ENCODE assay signal across 8 cellular contexts in genomic region chr12:13234045-13234641, GRCh38. TPM values are rescaled to one million over a fixed set of nuclear protein-coding genes. Genes with fewer than 3 reads are reported as not detected.
DNase-seq lines count a peak whose midpoint lies in the region; ATAC-seq and TF ChIP-seq lines count a peak whose summit lies in the region.

No MANE protein-coding gene starts in this region.

- H3K27ac Mint-ChIP-seq in memory B cell = no peak overlapping the region

- H3K4me3 ChIP-seq in SK-N-MC = no peak overlapping the region
- H3K4me3 ChIP-seq in dorsolateral prefrontal cortex = no peak overlapping the region
- no peak overlapping the region for H3K4me3 ChIP-seq in vagina

- TF ChIP-seq CTCF in dorsolateral prefrontal cortex (IDR thresholded peaks at IDR 0.05 in 54 of 56, conservative IDR thresholded peaks at IDR 0.05 in 2 of 56; ENCODE audit: low read depth in 1 of 56, partially characterized antibody in 56 of 56) (peak; percentile 21 to 69 (median 53)), vagina (IDR thresholded peaks at IDR 0.05) (peak; percentile 56 to 90 (median 68))

- no peaks in the 10 kb centered on the region for H3K36me3 Mint-ChIP-seq in memory B cell

- no peaks in the 10 kb centered on the region for H3K4me1 Mint-ChIP-seq in memory B cell

- peaks cover 13% of the 10 kb centered on the region for H3K27me3 Mint-ChIP-seq in memory B cell

- peak; percentile 52 for ATAC-seq in HG02678 (IDR thresholded peaks at IDR 0.05; ENCODE audit: unreplicated experiment)
- peak; percentile 38 for ATAC-seq in memory B cell (ENCODE audit: low read depth)

- no peaks in the 10 kb centered on the region for H3K9me3 ChIP-seq in SK-N-MC (ENCODE audit: low read depth, low read length)
- H3K9me3 ChIP-seq in vagina = no peaks in the 10 kb centered on the region

- H3K4me3 Mint-ChIP-seq in memory B cell = no peak overlapping the region

- H3K27ac ChIP-seq in SK-N-MC = no peak overlapping the region
- H3K27ac ChIP-seq in dorsolateral prefrontal cortex = no peak overlapping the region
- H3K27ac ChIP-seq in vagina = no peak overlapping the region

- TF ChIP-seq POLR2A in vagina (IDR thresholded peaks at IDR 0.05) = no peak

- H3K4me1 ChIP-seq in vagina = no peaks in the 10 kb centered on the region

- intact Hi-C loops in dorsolateral prefrontal cortex (cut with DNase I) (no loop called here), vagina (cut with DNase I) (loop anchor here (10.0 kb wide), 1 partner anchor 209 kb away; no protein-coding TSS in a partner anchor)

- no peaks in the 10 kb centered on the region for H3K9me3 Mint-ChIP-seq in memory B cell

- H3K36me3 ChIP-seq in SK-N-MC (ENCODE audit: insufficient read depth, low read length) (no peaks in the 10 kb centered on the region), vagina (no peaks in the 10 kb centered on the region)

- DNase-seq in NCI-H446 (lab: John Stamatoyannopoulos, UW) (peak; percentile 17 to 65), NCI-H446 treated with DMSO at 0.1 percent for 48 hours (lab: John Stamatoyannopoulos, UW) (no peak), SK-N-MC (ENCODE audit: low read depth, low spot score) (peak; percentile 12), dorsolateral prefrontal cortex (peak in 1 of 10 donors; percentile 27), memory B cell (ENCODE audit: low spot score in 2 of 2) (peak; percentile 11 to 35), vagina (ENCODE audit: extremely low spot score in 2 of 2) (peak in 1 of 2 donors; percentile 82), OCI-M2 (lab: John Stamatoyannopoulos, UW; ENCODE audit: unreplicated experiment) (no peak)

- no peak overlapping the region for H3K9ac ChIP-seq in SK-N-MC (ENCODE audit: insufficient read length)

- H3K27me3 ChIP-seq in dorsolateral prefrontal cortex = no peaks in the 10 kb centered on the region
- no peaks in the 10 kb centered on the region for H3K27me3 ChIP-seq in vagina

RNA-seq across cellular contexts. Expression of gene EMP1, which starts 37.6 kb away (rescaled TPM):
- total RNA-seq in dorsolateral prefrontal cortex (100 to 1,000 TPM in 8 of 120 experiments, 10 to 100 TPM in 109, 1 to 10 TPM in 3; 6.7 to 201 (median 32.3) TPM), vagina (675 TPM)

Comparison
In these comparisons a context has a peak if more than half of its experiments do, and no peak if none do; other contexts are left out.
1. DNase-seq: peak in NCI-H446 (2 of 2), SK-N-MC (single experiment) and memory B cell (2 of 2); none in NCI-H446 treated with DMSO at 0.1 percent for 48 hours (single experiment) and OCI-M2 (single experiment).